Comparison of ENCODE assay signal across 1 cellular context in genomic region chr2:217108086-217108485, GRCh38.
TF ChIP-seq lines count a peak whose summit lies in the region.

No MANE protein-coding gene starts in this region.

TF ChIP-seq in GM12878, 131 proteins besides CTCF, POLR2A, EP300 and RAD21 (continued from another document):
- TF ChIP-seq CUX1 (IDR thresholded peaks at IDR 0.05; ENCODE audit: insufficient replicate concordance, low read depth, low read length), result no peak
- TF ChIP-seq SMAD1 (IDR thresholded peaks at IDR 0.05; ENCODE audit: low read depth, partially characterized antibody), result no peak
- TF ChIP-seq STAT3 (IDR thresholded peaks at IDR 0.05; ENCODE audit: low read depth, low read length), result no peak
- TF ChIP-seq ZSCAN29 (IDR thresholded peaks at IDR 0.05), result no peak
- no peak for TF ChIP-seq PBX3 (IDR thresholded peaks at IDR 0.05; ENCODE audit: insufficient replicate concordance, low read depth, low read length)
- TF ChIP-seq IRF5 (IDR thresholded peaks at IDR 0.05; ENCODE audit: borderline replicate concordance), result no peak
- no peak for TF ChIP-seq HDAC6 (IDR thresholded peaks at IDR 0.05; ENCODE audit: unreplicated experiment)
- no peak for TF ChIP-seq YY1 (IDR thresholded peaks at IDR 0.05; ENCODE audit: low read depth, low read length)
- TF ChIP-seq SREBF1 (IDR thresholded peaks at IDR 0.05; ENCODE audit: low read length), result no peak
- no peak for TF ChIP-seq CHD1 (IDR thresholded peaks at IDR 0.05; ENCODE audit: low read depth, low read length)
- no peak for TF ChIP-seq NR2C1 (IDR thresholded peaks at IDR 0.05)
- TF ChIP-seq NBN (IDR thresholded peaks at IDR 0.05), result no peak
- TF ChIP-seq ESRRA (IDR thresholded peaks at IDR 0.05; ENCODE audit: low read length), result no peak
- no peak for TF ChIP-seq ATF3 (IDR thresholded peaks at IDR 0.05; ENCODE audit: borderline replicate concordance, extremely low read depth, low read depth, low read length)
- no peak for TF ChIP-seq SUPT20H (IDR thresholded peaks at IDR 0.05; ENCODE audit: borderline replicate concordance, control insufficient read depth, low read depth, low read length)
TF ChIP-seq in GM12878: peak in this region for 0.
